ENCODE assay signal across 1 cellular context in the genomic region with DNA sequence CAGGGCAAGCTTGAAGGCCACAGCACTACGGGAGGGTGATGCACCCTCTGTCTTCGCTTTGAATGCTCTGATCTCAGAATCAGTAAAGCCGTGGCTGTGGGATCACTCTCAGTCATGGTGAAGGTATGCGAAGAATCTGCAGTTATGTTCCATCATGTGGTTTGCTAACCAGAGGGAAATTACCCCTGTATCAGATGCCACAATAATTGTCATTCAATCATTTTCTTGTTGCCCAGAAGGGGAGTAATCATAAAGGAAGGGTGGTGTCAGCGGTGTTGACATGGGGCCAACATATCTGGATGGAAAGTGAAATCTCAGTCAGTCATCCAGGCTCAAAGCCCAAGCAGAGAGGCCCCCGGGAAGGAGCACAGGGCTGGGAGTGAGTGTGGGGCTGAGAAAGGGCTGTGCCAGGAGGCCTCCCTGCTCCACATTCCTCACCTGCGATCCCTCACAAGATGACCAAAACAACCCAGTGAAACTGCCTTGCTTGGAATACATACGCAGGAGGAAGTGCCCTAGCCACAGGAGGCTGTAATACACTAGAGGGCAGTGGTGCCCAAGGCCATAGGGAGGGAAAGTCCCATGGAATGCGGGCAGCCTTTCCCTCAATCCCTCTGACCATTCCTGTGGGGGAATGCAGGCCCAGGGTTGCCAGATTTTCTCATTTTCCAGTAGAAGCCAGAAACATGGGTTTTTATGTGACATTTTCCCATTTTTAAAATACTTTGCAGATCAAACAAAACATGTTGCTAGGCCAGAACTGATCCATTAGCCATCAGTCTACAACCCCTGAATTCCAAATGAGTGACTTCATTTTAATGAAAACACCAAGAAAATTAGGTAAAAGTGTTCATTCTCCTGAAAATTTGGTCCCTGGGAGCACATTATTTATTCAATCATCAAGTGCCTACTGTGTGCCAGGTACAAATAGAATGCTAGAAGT.
TF ChIP-seq lines count a peak whose summit lies in the region.

No MANE protein-coding gene starts in this region.

TF ChIP-seq in H1, 55 proteins besides CTCF, POLR2A, EP300 and RAD21 (continued from another document):
- TF ChIP-seq SP1 (IDR thresholded peaks at IDR 0.05; ENCODE audit: low read depth, low read length) (0 out of 2 replicates have a peak, but pooled peaks have one; percentile 55), CHD2 (IDR thresholded peaks at IDR 0.05; ENCODE audit: low read length) (0 out of 2 replicates have a peak, but pooled peaks have one; percentile 53), KDM5A (IDR thresholded peaks at IDR 0.05; ENCODE audit: low read length) (no peak), SIRT6 (IDR thresholded peaks at IDR 0.05; ENCODE audit: low read length) (no peak), RBBP5 (IDR thresholded peaks at IDR 0.05; ENCODE audit: borderline replicate concordance, low read depth, low read length) (peak; percentile 91), RXRA (IDR thresholded peaks at IDR 0.05; ENCODE audit: insufficient read depth, low read depth, low read length) (no peak), SIX5 (IDR thresholded peaks at IDR 0.05; ENCODE audit: low read depth, low read length) (no peak), JUND (IDR thresholded peaks at IDR 0.05; ENCODE audit: low read length) (peak; percentile 68), TBP (IDR thresholded peaks at IDR 0.05; ENCODE audit: low read depth, low read length) (peak; percentile 49; the same call in 1 of the 2 replicates), FOSL1 (IDR thresholded peaks at IDR 0.05; ENCODE audit: insufficient read depth, low read depth, low read length) (no peak), SIN3A (conservative IDR thresholded peaks at IDR 0.05 in 1 of 2, IDR thresholded peaks at IDR 0.05 in 1 of 2; ENCODE audit: low read depth in 1 of 2, low read length in 2 of 2) (no peak), TAF1 (IDR thresholded peaks at IDR 0.05; ENCODE audit: low read depth, low read length) (peak; percentile 27; the same call in 1 of the 2 replicates), SP2 (IDR thresholded peaks at IDR 0.05; ENCODE audit: low read length) (no peak), PHF8 (conservative IDR thresholded peaks at IDR 0.05; ENCODE audit: low read depth, low read length) (no peak), KDM4A (IDR thresholded peaks at IDR 0.05; ENCODE audit: low read depth, low read length, severe bottlenecking) (no peak), MAFK (IDR thresholded peaks at IDR 0.05; ENCODE audit: low read depth, low read length) (no peak), TEAD4 (IDR thresholded peaks at IDR 0.05; ENCODE audit: low read depth, low read length) (peak; percentile 97), CHD1 (IDR thresholded peaks at IDR 0.05; ENCODE audit: low read depth, low read length) (no peak), GABPA (IDR thresholded peaks at IDR 0.05; ENCODE audit: borderline replicate concordance, insufficient read depth, low read length) (no peak), RNF2 (IDR thresholded peaks at IDR 0.05; ENCODE audit: borderline replicate concordance, low read depth, low read length, missing control alignments, poor library complexity, severe bottlenecking) (no peak), POU5F1 (IDR thresholded peaks at IDR 0.05; ENCODE audit: low read depth, low read length) (no peak), YY1 (IDR thresholded peaks at IDR 0.05; ENCODE audit: low read depth, low read length) (peak; percentile 78), BCL11A (IDR thresholded peaks at IDR 0.05; ENCODE audit: low read depth in 2 of 2, low read length in 2 of 2) (no peak), SRF (IDR thresholded peaks at IDR 0.05; ENCODE audit: low read depth, low read length) (no peak), ASH2L (IDR thresholded peaks at IDR 0.05; ENCODE audit: low read length) (peak; percentile 62), SP4 (IDR thresholded peaks at IDR 0.05; ENCODE audit: low read length) (no peak), HDAC2 (IDR thresholded peaks at IDR 0.05; ENCODE audit: borderline replicate concordance in 1 of 2, low read depth in 2 of 2, low read length in 2 of 2) (no peak), CBX8 (IDR thresholded peaks at IDR 0.05; ENCODE audit: borderline replicate concordance, low read depth, low read length) (no peak), POLR2AphosphoS5 (IDR thresholded peaks at IDR 0.05; ENCODE audit: low read depth, low read length) (no peak), CTBP2 (IDR thresholded peaks at IDR 0.05; ENCODE audit: borderline replicate concordance, insufficient read depth, insufficient read length, low read length) (no peak), TCF12 (IDR thresholded peaks at IDR 0.05; ENCODE audit: low read depth, low read length) (0 out of 2 replicates have a peak, but pooled peaks have one; percentile 38), NANOG (IDR thresholded peaks at IDR 0.05; ENCODE audit: insufficient read depth, low read depth, low read length, poor library complexity, severe bottlenecking) (no peak), CREB1 (IDR thresholded peaks at IDR 0.05) (peak; percentile 41; the same call in 1 of the 2 replicates), EGR1 (IDR thresholded peaks at IDR 0.05; ENCODE audit: borderline replicate concordance, low read depth, low read length) (no peak), JUN (IDR thresholded peaks at IDR 0.05; ENCODE audit: low read depth, low read length) (no peak), EZH2 (IDR thresholded peaks at IDR 0.05; ENCODE audit: low read depth, low read length, severe bottlenecking) (no peak), ZNF274 (IDR thresholded peaks at IDR 0.05; ENCODE audit: borderline replicate concordance, extremely low read depth, low read length) (no peak), CBX5 (IDR thresholded peaks at IDR 0.05; ENCODE audit: low read depth, low read length) (no peak), BACH1 (IDR thresholded peaks at IDR 0.05; ENCODE audit: low read length) (no peak), TAF7 (optimal IDR thresholded peaks at IDR 0.05; ENCODE audit: borderline replicate concordance, low read depth, low read length) (no peak), NRF1 (IDR thresholded peaks at IDR 0.05; ENCODE audit: low read depth, low read length) (no peak)
- TF ChIP-seq, protein P1, sequence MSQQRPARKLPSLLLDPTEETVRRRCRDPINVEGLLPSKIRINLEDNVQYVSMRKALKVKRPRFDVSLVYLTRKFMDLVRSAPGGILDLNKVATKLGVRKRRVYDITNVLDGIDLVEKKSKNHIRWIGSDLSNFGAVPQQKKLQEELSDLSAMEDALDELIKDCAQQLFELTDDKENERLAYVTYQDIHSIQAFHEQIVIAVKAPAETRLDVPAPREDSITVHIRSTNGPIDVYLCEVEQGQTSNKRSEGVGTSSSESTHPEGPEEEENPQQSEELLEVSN (IDR thresholded peaks at IDR 0.05) = peak; percentile 60
- TF ChIP-seq, protein P2, sequence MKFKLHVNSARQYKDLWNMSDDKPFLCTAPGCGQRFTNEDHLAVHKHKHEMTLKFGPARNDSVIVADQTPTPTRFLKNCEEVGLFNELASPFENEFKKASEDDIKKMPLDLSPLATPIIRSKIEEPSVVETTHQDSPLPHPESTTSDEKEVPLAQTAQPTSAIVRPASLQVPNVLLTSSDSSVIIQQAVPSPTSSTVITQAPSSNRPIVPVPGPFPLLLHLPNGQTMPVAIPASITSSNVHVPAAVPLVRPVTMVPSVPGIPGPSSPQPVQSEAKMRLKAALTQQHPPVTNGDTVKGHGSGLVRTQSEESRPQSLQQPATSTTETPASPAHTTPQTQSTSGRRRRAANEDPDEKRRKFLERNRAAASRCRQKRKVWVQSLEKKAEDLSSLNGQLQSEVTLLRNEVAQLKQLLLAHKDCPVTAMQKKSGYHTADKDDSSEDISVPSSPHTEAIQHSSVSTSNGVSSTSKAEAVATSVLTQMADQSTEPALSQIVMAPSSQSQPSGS (IDR thresholded peaks at IDR 0.05; ENCODE audit: low read length) = no peak; the same call in 1 of the 2 replicates
- TF ChIP-seq, protein P3, sequence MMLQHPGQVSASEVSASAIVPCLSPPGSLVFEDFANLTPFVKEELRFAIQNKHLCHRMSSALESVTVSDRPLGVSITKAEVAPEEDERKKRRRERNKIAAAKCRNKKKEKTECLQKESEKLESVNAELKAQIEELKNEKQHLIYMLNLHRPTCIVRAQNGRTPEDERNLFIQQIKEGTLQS (IDR thresholded peaks at IDR 0.05; ENCODE audit: insufficient read depth, low read depth, low read length) = no peak
- TF ChIP-seq, protein P4, sequence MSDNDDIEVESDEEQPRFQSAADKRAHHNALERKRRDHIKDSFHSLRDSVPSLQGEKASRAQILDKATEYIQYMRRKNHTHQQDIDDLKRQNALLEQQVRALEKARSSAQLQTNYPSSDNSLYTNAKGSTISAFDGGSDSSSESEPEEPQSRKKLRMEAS (IDR thresholded peaks at IDR 0.05) = peak; percentile 54; the same call in 1 of the 2 replicates
- TF ChIP-seq, protein P5, sequence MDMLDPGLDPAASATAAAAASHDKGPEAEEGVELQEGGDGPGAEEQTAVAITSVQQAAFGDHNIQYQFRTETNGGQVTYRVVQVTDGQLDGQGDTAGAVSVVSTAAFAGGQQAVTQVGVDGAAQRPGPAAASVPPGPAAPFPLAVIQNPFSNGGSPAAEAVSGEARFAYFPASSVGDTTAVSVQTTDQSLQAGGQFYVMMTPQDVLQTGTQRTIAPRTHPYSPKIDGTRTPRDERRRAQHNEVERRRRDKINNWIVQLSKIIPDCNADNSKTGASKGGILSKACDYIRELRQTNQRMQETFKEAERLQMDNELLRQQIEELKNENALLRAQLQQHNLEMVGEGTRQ (IDR thresholded peaks at IDR 0.05; ENCODE audit: low read length) = no peak
- TF ChIP-seq, protein P6, sequence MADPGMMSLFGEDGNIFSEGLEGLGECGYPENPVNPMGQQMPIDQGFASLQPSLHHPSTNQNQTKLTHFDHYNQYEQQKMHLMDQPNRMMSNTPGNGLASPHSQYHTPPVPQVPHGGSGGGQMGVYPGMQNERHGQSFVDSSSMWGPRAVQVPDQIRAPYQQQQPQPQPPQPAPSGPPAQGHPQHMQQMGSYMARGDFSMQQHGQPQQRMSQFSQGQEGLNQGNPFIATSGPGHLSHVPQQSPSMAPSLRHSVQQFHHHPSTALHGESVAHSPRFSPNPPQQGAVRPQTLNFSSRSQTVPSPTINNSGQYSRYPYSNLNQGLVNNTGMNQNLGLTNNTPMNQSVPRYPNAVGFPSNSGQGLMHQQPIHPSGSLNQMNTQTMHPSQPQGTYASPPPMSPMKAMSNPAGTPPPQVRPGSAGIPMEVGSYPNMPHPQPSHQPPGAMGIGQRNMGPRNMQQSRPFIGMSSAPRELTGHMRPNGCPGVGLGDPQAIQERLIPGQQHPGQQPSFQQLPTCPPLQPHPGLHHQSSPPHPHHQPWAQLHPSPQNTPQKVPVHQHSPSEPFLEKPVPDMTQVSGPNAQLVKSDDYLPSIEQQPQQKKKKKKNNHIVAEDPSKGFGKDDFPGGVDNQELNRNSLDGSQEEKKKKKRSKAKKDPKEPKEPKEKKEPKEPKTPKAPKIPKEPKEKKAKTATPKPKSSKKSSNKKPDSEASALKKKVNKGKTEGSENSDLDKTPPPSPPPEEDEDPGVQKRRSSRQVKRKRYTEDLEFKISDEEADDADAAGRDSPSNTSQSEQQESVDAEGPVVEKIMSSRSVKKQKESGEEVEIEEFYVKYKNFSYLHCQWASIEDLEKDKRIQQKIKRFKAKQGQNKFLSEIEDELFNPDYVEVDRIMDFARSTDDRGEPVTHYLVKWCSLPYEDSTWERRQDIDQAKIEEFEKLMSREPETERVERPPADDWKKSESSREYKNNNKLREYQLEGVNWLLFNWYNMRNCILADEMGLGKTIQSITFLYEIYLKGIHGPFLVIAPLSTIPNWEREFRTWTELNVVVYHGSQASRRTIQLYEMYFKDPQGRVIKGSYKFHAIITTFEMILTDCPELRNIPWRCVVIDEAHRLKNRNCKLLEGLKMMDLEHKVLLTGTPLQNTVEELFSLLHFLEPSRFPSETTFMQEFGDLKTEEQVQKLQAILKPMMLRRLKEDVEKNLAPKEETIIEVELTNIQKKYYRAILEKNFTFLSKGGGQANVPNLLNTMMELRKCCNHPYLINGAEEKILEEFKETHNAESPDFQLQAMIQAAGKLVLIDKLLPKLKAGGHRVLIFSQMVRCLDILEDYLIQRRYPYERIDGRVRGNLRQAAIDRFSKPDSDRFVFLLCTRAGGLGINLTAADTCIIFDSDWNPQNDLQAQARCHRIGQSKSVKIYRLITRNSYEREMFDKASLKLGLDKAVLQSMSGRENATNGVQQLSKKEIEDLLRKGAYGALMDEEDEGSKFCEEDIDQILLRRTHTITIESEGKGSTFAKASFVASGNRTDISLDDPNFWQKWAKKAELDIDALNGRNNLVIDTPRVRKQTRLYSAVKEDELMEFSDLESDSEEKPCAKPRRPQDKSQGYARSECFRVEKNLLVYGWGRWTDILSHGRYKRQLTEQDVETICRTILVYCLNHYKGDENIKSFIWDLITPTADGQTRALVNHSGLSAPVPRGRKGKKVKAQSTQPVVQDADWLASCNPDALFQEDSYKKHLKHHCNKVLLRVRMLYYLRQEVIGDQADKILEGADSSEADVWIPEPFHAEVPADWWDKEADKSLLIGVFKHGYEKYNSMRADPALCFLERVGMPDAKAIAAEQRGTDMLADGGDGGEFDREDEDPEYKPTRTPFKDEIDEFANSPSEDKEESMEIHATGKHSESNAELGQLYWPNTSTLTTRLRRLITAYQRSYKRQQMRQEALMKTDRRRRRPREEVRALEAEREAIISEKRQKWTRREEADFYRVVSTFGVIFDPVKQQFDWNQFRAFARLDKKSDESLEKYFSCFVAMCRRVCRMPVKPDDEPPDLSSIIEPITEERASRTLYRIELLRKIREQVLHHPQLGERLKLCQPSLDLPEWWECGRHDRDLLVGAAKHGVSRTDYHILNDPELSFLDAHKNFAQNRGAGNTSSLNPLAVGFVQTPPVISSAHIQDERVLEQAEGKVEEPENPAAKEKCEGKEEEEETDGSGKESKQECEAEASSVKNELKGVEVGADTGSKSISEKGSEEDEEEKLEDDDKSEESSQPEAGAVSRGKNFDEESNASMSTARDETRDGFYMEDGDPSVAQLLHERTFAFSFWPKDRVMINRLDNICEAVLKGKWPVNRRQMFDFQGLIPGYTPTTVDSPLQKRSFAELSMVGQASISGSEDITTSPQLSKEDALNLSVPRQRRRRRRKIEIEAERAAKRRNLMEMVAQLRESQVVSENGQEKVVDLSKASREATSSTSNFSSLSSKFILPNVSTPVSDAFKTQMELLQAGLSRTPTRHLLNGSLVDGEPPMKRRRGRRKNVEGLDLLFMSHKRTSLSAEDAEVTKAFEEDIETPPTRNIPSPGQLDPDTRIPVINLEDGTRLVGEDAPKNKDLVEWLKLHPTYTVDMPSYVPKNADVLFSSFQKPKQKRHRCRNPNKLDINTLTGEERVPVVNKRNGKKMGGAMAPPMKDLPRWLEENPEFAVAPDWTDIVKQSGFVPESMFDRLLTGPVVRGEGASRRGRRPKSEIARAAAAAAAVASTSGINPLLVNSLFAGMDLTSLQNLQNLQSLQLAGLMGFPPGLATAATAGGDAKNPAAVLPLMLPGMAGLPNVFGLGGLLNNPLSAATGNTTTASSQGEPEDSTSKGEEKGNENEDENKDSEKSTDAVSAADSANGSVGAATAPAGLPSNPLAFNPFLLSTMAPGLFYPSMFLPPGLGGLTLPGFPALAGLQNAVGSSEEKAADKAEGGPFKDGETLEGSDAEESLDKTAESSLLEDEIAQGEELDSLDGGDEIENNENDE (IDR thresholded peaks at IDR 0.05; ENCODE audit: insufficient replicate concordance, low read length) = no peak
TF ChIP-seq in H1: peak in this region for 13.
